Comparison of ENCODE assay signal across 20 cellular contexts in the genomic region with DNA sequence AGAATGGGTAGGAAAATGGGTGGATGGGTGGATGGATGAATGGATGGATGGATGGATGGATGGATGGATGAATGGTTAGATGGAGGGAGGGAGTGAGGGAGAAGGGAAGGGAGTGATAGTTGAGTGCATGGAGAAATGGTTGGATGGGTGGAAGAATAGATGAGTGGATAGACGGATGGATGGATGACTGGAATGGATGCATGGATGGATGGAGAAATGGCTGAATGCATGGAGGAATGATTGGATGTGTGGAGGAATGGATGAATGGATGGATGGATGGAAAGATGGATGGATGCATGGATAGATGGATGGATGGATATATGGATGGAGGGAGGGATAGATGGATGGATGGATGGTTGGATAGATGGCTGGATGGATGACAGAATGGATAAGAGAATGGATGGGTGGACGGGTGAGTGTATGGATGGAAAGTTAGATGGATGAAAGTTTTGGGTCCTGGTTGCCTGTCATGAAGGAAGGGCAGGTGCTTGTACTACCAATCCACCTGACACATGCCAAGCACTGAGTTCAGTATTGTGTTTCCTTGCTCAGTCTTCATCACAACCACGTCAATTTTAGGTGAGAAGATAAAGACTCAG.
DNase-seq lines count a peak whose midpoint lies in the region; ATAC-seq, FAIRE-seq and TF ChIP-seq lines count a peak whose summit lies in the region.
"Had no signal": no experiment of that assay in that cellular context is flagged by ENCODE, and none has a peak within 500 bp of the region (broad histone marks: within the 10 kb centered on the region; RNA-seq: fewer than 3 reads in every experiment).

No MANE protein-coding gene starts in this region.

- H3K79me2 ChIP-seq in HepG2 (ENCODE audit: insufficient read depth, low read length), result no peaks in the 10 kb centered on the region

- no peak for TF ChIP-seq RAD21 in IMR-90 (IDR thresholded peaks at IDR 0.05; ENCODE audit: low read length)
- TF ChIP-seq RAD21 in HepG2 (CRISPR knock-in tag; IDR thresholded peaks at IDR 0.05), result no peak

- no peaks in the 10 kb centered on the region for H3K36me3 ChIP-seq in IMR-90 (ENCODE audit: control insufficient read depth, insufficient read depth, low read length)
- H3K36me3 ChIP-seq in HepG2 (replicated peaks in 1 of 2; ENCODE audit: control insufficient read depth in 1 of 2, insufficient read depth in 2 of 2, low read length in 2 of 2), result no peaks in the 10 kb centered on the region
- no peaks in the 10 kb centered on the region for H3K36me3 ChIP-seq in WERI-Rb-1
- H3K36me3 ChIP-seq: HAP-1 had no signal

- H4K5ac ChIP-seq in IMR-90 (ENCODE audit: low read depth, low read length), result no peak overlapping the region

- no peaks in the 10 kb centered on the region for H3K9me3 ChIP-seq in IMR-90 (ENCODE audit: control insufficient read depth, insufficient read depth, low read length)
- H3K9me3 ChIP-seq in HepG2 (ENCODE audit: low read length), result no peaks in the 10 kb centered on the region
- H3K9me3 ChIP-seq in WERI-Rb-1 (ENCODE audit: severe bottlenecking), result no peaks in the 10 kb centered on the region
- H3K9me3 ChIP-seq: HAP-1 had no signal

- no peaks in the 10 kb centered on the region for H3K27me3 Mint-ChIP-seq in activated CD8-positive, alpha-beta memory T cell treated with anti-CD3 and anti-CD28 coated beads, Interleukin-2, amount 10 ng/mL, durations not matched to agents 7 days and 5 days
- H3K27me3 Mint-ChIP-seq: IgD-negative memory B cell had no signal

- H3K27ac ChIP-seq in IMR-90 (ENCODE audit: insufficient read depth, low read length) (no peak overlapping the region), HepG2 (ENCODE audit: extremely low read length, insufficient read depth, low read length) (no peak overlapping the region), WERI-Rb-1 (no peak overlapping the region)

- no peaks in the 10 kb centered on the region for H3K9me3 Mint-ChIP-seq in activated CD8-positive, alpha-beta memory T cell treated with anti-CD3 and anti-CD28 coated beads, Interleukin-2, amount 10 ng/mL, durations not matched to agents 7 days and 5 days (ENCODE audit: low read depth)
- H3K9me3 Mint-ChIP-seq: CD4-positive, CD25-positive, alpha-beta regulatory T cell; CD8-positive, alpha-beta memory T cell had no signal

- no peak overlapping the region for H3K4me3 Mint-ChIP-seq in activated CD8-positive, alpha-beta memory T cell treated with anti-CD3 and anti-CD28 coated beads, Interleukin-2, amount 10 ng/mL, durations not matched to agents 7 days and 5 days
- H3K4me3 Mint-ChIP-seq: CD4-positive, CD25-positive, alpha-beta regulatory T cell; CD8-positive, alpha-beta memory T cell; IgD-negative memory B cell had no signal

- H4K91ac ChIP-seq in IMR-90 (ENCODE audit: insufficient read depth, low read depth, low read length), result no peak overlapping the region

- no peaks in the 10 kb centered on the region for H3K9me1 ChIP-seq in IMR-90 (ENCODE audit: insufficient read depth, low read length)

- H3K36me3 Mint-ChIP-seq in activated CD8-positive, alpha-beta memory T cell treated with anti-CD3 and anti-CD28 coated beads, Interleukin-2, amount 10 ng/mL, durations not matched to agents 7 days and 5 days, result no peaks in the 10 kb centered on the region
- H3K36me3 Mint-ChIP-seq: CD4-positive, CD25-positive, alpha-beta regulatory T cell; IgD-negative memory B cell had no signal

- H4K20me1 ChIP-seq in IMR-90 (ENCODE audit: insufficient read depth, low read length) (no peaks in the 10 kb centered on the region; the same call in 1 of the 2 replicates), HepG2 (ENCODE audit: insufficient read depth, low read length) (no peaks in the 10 kb centered on the region)

- peak; percentile 1 for DNase-seq in activated CD8-positive, alpha-beta memory T cell treated with anti-CD3 and anti-CD28 coated beads, Interleukin-2, amount 10 ng/mL, durations not matched to agents 7 days and 5 days
- DNase-seq in activated CD8-positive, alpha-beta memory T cell treated with anti-CD3 and anti-CD28 coated beads, Interleukin-2, amount 50 U/mL, for 48 hours, result no peak
- DNase-seq in IMR-90 (no peak), HepG2 (ENCODE audit: low spot score) (no peak), WERI-Rb-1 (no peak)
- DNase-seq: 8988T; C1 segment of cervical spinal cord; CD4-positive, CD25-positive, alpha-beta regulatory T cell; CD8-positive, alpha-beta memory T cell; COR-L47; DMS 273 treated with DMSO at 0.1 percent for 48 hours; DMS53; EL; KBM-7 had no signal

- H3K56ac ChIP-seq in IMR-90 (ENCODE audit: extremely low read depth, insufficient read depth, low read length), result no peak overlapping the region

- no peak for ATAC-seq in activated CD8-positive, alpha-beta memory T cell treated with anti-CD3 and anti-CD28 coated beads, Interleukin-2, amount 10 ng/mL, durations not matched to agents 7 days and 5 days
- no peak for ATAC-seq in IMR-90 (ENCODE audit: low read depth)
- ATAC-seq in HepG2, result no peak
- no peak for ATAC-seq in GM21528 (IDR thresholded peaks at IDR 0.05; ENCODE audit: low FRiP score, unreplicated experiment)
- ATAC-seq in GM19351 (IDR thresholded peaks at IDR 0.05; ENCODE audit: unreplicated experiment), result no peak

- WGBS in IMR-90 (ENCODE audit: extremely low coverage in 2 of 2, insufficient read length in 1 of 2), 2 experiments, result 54% methylated on average over 2 of the region's 3 CpGs; no CpG with 5 or more reads in 1 of the 2 experiments
- 21% methylated on average over 3 of the region's 3 CpGs for WGBS in HepG2 (ENCODE audit: low lambda C conversion rate)

- POLR2A ChIA-PET in IMR-90 (lab: Charles Lee; ENCODE audit: unreplicated experiment), result no interaction called here
- POLR2A ChIA-PET in HepG2 (lab: Yijun Ruan, JAX), result no interaction called here

- no peak for FAIRE-seq in HepG2 (lab: Jason Lieb, UNC)
- FAIRE-seq: G401.6, GM12891 had no signal

- dilution Hi-C loops in IMR-90 (cut with HindIII; ENCODE audit: low sequenced_read_pairs, unreplicated experiment), result no loop called here

- no peak overlapping the region for H2BK120ac ChIP-seq in IMR-90 (ENCODE audit: low read depth, low read length)

- H2BK5ac ChIP-seq in IMR-90 (ENCODE audit: low read depth, low read length, poor library complexity, severe bottlenecking), result peak overlapping the region; percentile 62

- no peak overlapping the region for H3K14ac ChIP-seq in IMR-90 (replicated peaks; ENCODE audit: low read depth, low read length)

- no peaks in the 10 kb centered on the region for H3K4me1 Mint-ChIP-seq in activated CD8-positive, alpha-beta memory T cell treated with anti-CD3 and anti-CD28 coated beads, Interleukin-2, amount 10 ng/mL, durations not matched to agents 7 days and 5 days
- H3K4me1 Mint-ChIP-seq: CD4-positive, CD25-positive, alpha-beta regulatory T cell; CD8-positive, alpha-beta memory T cell; IgD-negative memory B cell had no signal

- CTCF ChIA-PET in activated CD8-positive, alpha-beta memory T cell treated with anti-CD3 and anti-CD28 coated beads, Interleukin-2, amount 10 ng/mL, durations not matched to agents 7 days and 5 days (lab: Charles Lee), result no interaction called here
- CTCF ChIA-PET in IMR-90 (lab: Yijun Ruan, JAX), result no interaction called here
- CTCF ChIA-PET in HepG2 (lab: Yijun Ruan, JAX; ENCODE audit: low intra/inter-chr PET ratio, low total read pairs), result no interaction called here

- H3K4me1 ChIP-seq in IMR-90 (ENCODE audit: control insufficient read depth, insufficient read depth, low read length) (no peaks in the 10 kb centered on the region), HepG2 (ENCODE audit: insufficient read depth, low read length) (no peaks in the 10 kb centered on the region)
- H3K4me1 ChIP-seq: HAP-1 had no signal

- BruUV-seq in IMR-90 (replicated peaks; lab: Mats Ljungman, UMichigan), result no TSS peak
- BruUV-seq in HepG2 (replicated peaks; lab: Mats Ljungman, UMichigan), result no TSS peak

- no peak overlapping the region for H2BK15ac ChIP-seq in IMR-90 (ENCODE audit: low read depth, low read length)

- TF ChIP-seq CTCF in IMR-90 (conservative IDR thresholded peaks at IDR 0.05; ENCODE audit: low read depth, low read length), result no peak
- no peak for TF ChIP-seq CTCF in HepG2 (CRISPR knock-in tag; IDR thresholded peaks at IDR 0.05)
- no peak for TF ChIP-seq CTCF in WERI-Rb-1 (IDR thresholded peaks at IDR 0.05; ENCODE audit: low read depth, low read length)

- peaks cover 42% of the 10 kb centered on the region for H3K27me3 ChIP-seq in IMR-90 (ENCODE audit: control insufficient read depth, insufficient read depth, low read length)
- peaks cover 13 to 61% of the 10 kb centered on the region in 2 experiments for H3K27me3 ChIP-seq in HepG2 (ENCODE audit: control insufficient read depth in 1 of 2, insufficient read depth in 2 of 2, low read length in 2 of 2)
- peaks cover 98% of the 10 kb centered on the region for H3K27me3 ChIP-seq in WERI-Rb-1 (ENCODE audit: insufficient read depth, low read depth, severe bottlenecking)

- H2AFZ ChIP-seq in IMR-90 (replicated peaks; ENCODE audit: low read length, poor library complexity), result no peak overlapping the region
- no peak overlapping the region for H2AFZ ChIP-seq in HepG2 (ENCODE audit: low read length)

- H4K8ac ChIP-seq in IMR-90 (ENCODE audit: low read depth in 2 of 2, low read length in 2 of 2), result no peak overlapping the region

- no peaks in the 10 kb centered on the region for H3K79me1 ChIP-seq in IMR-90 (ENCODE audit: low read depth in 1 of 2, low read length in 2 of 2)

- in situ Hi-C loops in IMR-90 (cut with MboI; ENCODE audit: low sequenced_read_pairs) (no loop called here), HepG2 (cut with HindIII; ENCODE audit: extremely low pct_ligation_motif_present, low pct_unique_long_range_greater_than_20kb) (no loop called here)

- no peak overlapping the region for H2AK5ac ChIP-seq in IMR-90 (ENCODE audit: low read depth, low read length)

- TF ChIP-seq EP300 in HepG2 (IDR thresholded peaks at IDR 0.05; ENCODE audit: low read depth in 2 of 2, low read length in 2 of 2) (no peak), HepG2 (CRISPR knock-in tag; IDR thresholded peaks at IDR 0.05; ENCODE audit: borderline replicate concordance) (no peak)

- H3K4ac ChIP-seq in IMR-90 (ENCODE audit: low read depth, low read length), result no peak overlapping the region

- no peak overlapping the region for H3K4me3 ChIP-seq in IMR-90 (ENCODE audit: insufficient read depth, low read depth, low read length)
- H3K4me3 ChIP-seq in HepG2 (replicated peaks in 1 of 3; ENCODE audit: insufficient read depth in 1 of 3, low read depth in 2 of 3, low read length in 3 of 3), result no peak overlapping the region
- no peak overlapping the region for H3K4me3 ChIP-seq in WERI-Rb-1 (ENCODE audit: low read depth, low read length)
- H3K4me3 ChIP-seq: HAP-1 had no signal

- intact Hi-C loops in IMR-90 (cut with micrococcal nuclease), result no loop called here
- intact Hi-C loops in HepG2 (cut with micrococcal nuclease; ENCODE audit: unreplicated experiment), result no loop called here

- H3K4me2 ChIP-seq in IMR-90 (ENCODE audit: low read depth, low read length) (no peak overlapping the region), HepG2 (ENCODE audit: low read depth, low read length) (no peak overlapping the region)

- no peak overlapping the region for H2BK20ac ChIP-seq in IMR-90 (ENCODE audit: low read depth, low read length)

- no peak overlapping the region for H3K18ac ChIP-seq in IMR-90 (ENCODE audit: low read depth, low read length)

- H3K23ac ChIP-seq in IMR-90 (ENCODE audit: low read depth, low read length), result no peak overlapping the region

- no peak overlapping the region for H2AK9ac ChIP-seq in IMR-90 (replicated peaks; ENCODE audit: low read depth, low read length, poor library complexity)

- TF ChIP-seq POLR2A in IMR-90 (IDR thresholded peaks at IDR 0.05; ENCODE audit: low read depth, low read length), result no peak
- TF ChIP-seq POLR2A in HepG2 (IDR thresholded peaks at IDR 0.05; ENCODE audit: insufficient read depth in 1 of 2, low read depth in 2 of 2, low read length in 2 of 2), result no peak

- no peak overlapping the region for H3K27ac Mint-ChIP-seq in activated CD8-positive, alpha-beta memory T cell treated with anti-CD3 and anti-CD28 coated beads, Interleukin-2, amount 10 ng/mL, durations not matched to agents 7 days and 5 days
- H3K27ac Mint-ChIP-seq: CD4-positive, CD25-positive, alpha-beta regulatory T cell; CD8-positive, alpha-beta memory T cell; IgD-negative memory B cell had no signal

- H3K9ac ChIP-seq in IMR-90 (ENCODE audit: low read depth, low read length) (no peak overlapping the region), HepG2 (ENCODE audit: insufficient read depth, low read depth, low read length) (no peak overlapping the region)
